Comparison of ENCODE assay signal across 8 cellular contexts in the genomic region with DNA sequence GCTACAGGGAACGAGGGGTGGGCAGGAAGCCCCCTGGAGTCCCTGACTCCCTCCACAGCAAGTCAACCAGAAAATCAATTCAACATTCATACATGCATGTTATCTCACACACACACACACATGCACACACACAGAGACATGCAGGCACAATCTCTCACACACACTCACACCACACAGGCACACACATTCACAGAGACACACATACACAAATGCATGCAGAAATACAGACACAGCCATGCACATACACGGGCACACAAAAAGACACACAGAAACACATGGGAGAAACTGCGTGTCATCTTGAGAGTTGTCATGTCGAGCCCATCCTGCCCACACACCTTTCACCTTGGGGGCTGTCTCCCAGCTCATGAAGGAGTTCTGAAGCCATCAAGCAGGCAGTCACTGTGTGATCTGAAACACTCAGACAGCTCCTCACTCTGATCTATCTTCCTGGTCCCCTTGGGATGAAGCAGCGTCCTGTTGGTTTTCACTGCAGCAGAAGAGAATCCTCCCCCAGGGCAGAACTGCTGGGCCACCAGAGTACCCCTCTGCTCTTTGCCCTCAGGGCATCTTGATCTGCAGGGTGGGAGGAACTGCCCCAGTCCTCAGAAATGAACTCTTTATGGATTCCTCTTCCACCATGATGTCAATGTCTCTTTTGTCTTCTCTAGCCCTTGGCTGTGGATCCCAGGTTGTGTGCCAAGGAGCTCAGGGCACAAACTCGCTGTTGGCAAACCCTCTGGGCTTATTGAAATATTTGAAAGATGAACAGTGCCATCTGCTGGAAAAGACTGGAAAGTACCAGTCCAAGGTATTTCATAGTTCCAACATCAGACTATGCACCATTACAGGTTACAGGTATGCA. TPM values are rescaled to one million over a fixed set of nuclear protein-coding genes. Genes with fewer than 3 reads are reported as not detected.
DNase-seq lines count a peak whose midpoint lies in the region; TF ChIP-seq lines count a peak whose summit lies in the region.

No MANE protein-coding gene starts in this region.

- no peaks in the 10 kb centered on the region for H3K36me3 ChIP-seq in OCI-LY1 (ENCODE audit: insufficient read depth, low read length)

- H3K4me1 Mint-ChIP-seq in activated T-helper 2 cell treated with anti-CD3 and anti-CD28 coated beads, Interferon-gamma antibody, Interleukin-2, Interleukin-4, amounts not matched to agents 10 μg/mL and 5 μg/mL and 100 μg/mL, durations not matched to agents 14 hours and 24 hours and 36 hours (ENCODE audit: low read depth), result peaks cover 17% of the 10 kb centered on the region

- H3K9ac ChIP-seq in OCI-LY1 (ENCODE audit: low read length), result no peak overlapping the region

- H3F3A ChIP-seq in OCI-LY1 (ENCODE audit: insufficient read depth, low read length), result no peaks in the 10 kb centered on the region

- no peak overlapping the region for H3K4me2 ChIP-seq in OCI-LY1 (ENCODE audit: low read length)

- H3K27me3 Mint-ChIP-seq in activated T-helper 2 cell treated with anti-CD3 and anti-CD28 coated beads, Interferon-gamma antibody, Interleukin-2, Interleukin-4, amounts not matched to agents 10 μg/mL and 5 μg/mL and 100 μg/mL, durations not matched to agents 14 hours and 24 hours and 36 hours (ENCODE audit: low read depth), result peaks cover 75% of the 10 kb centered on the region

- no peaks in the 10 kb centered on the region for H3K9me2 ChIP-seq in OCI-LY1 (ENCODE audit: low read depth, low read length)

- no peaks in the 10 kb centered on the region for H3K4me1 ChIP-seq in OCI-LY1 (ENCODE audit: insufficient read depth, low read length, severe bottlenecking)

- no peaks in the 10 kb centered on the region for H3K9me3 Mint-ChIP-seq in activated T-helper 2 cell treated with anti-CD3 and anti-CD28 coated beads, Interferon-gamma antibody, Interleukin-2, Interleukin-4, amounts not matched to agents 10 μg/mL and 5 μg/mL and 100 μg/mL, durations not matched to agents 14 hours and 24 hours and 36 hours

- H3K4me3 ChIP-seq in AG09309 (ENCODE audit: control insufficient read depth, low read depth, low read length), result no peak overlapping the region
- H3K4me3 ChIP-seq in GM12875 (ENCODE audit: low read depth, low read length), result no peak overlapping the region
- no peak overlapping the region for H3K4me3 ChIP-seq in OCI-LY1 (ENCODE audit: low read depth, low read length, poor library complexity, severe bottlenecking)
- H3K4me3 ChIP-seq in foreskin fibroblast (ENCODE audit: low read depth in 1 of 2, low read length in 2 of 2), result no peak overlapping the region

- no peaks in the 10 kb centered on the region for H4K20me1 ChIP-seq in OCI-LY1 (ENCODE audit: insufficient read depth, low read length)

- TF ChIP-seq CTCF in AG09309 (IDR thresholded peaks at IDR 0.05; ENCODE audit: control insufficient read depth, insufficient read depth, low read depth, low read length, missing control alignments), result peak; percentile 47
- TF ChIP-seq CTCF in GM12875 (IDR thresholded peaks at IDR 0.05; ENCODE audit: borderline replicate concordance, insufficient read depth, low read depth, low read length), result peak; percentile 36; the same call in 1 of the 2 replicates
- peak; percentile 55 for TF ChIP-seq CTCF in OCI-LY1 (IDR thresholded peaks at IDR 0.05; ENCODE audit: low read length)
- TF ChIP-seq CTCF in foreskin fibroblast (IDR thresholded peaks at IDR 0.05; ENCODE audit: low read depth, low read length), result peak; percentile 38

- H3K36me3 Mint-ChIP-seq in activated T-helper 2 cell treated with anti-CD3 and anti-CD28 coated beads, Interferon-gamma antibody, Interleukin-2, Interleukin-4, amounts not matched to agents 10 μg/mL and 5 μg/mL and 100 μg/mL, durations not matched to agents 14 hours and 24 hours and 36 hours (ENCODE audit: low read depth), result no peaks in the 10 kb centered on the region

- H3K27ac ChIP-seq in OCI-LY1 (ENCODE audit: low read depth, low read length, poor library complexity, severe bottlenecking), result no peak overlapping the region

- intact Hi-C loops in activated T-helper 2 cell treated with anti-CD3 and anti-CD28 coated beads, Interferon-gamma antibody, Interleukin-2, Interleukin-4, amounts not matched to agents 10 μg/mL and 5 μg/mL and 100 μg/mL, durations not matched to agents 14 hours and 24 hours and 36 hours (cut with micrococcal nuclease), result loop anchor here (1.0 kb wide), 1 partner anchor 82 kb away; no protein-coding TSS in a partner anchor

- DNase-seq in AG09309 (ENCODE audit: low read depth), result peak; percentile 29
- peak; percentile 92 for DNase-seq in HT-29 (ENCODE audit: low spot score)
- peak; percentile 33 for DNase-seq in activated T-helper 2 cell treated with anti-CD3 and anti-CD28 coated beads, Interferon-gamma antibody, Interleukin-2, Interleukin-4, amounts not matched to agents 10 μg/mL and 5 μg/mL and 100 μg/mL, durations not matched to agents 14 hours and 24 hours and 36 hours (ENCODE audit: low spot score)
- peak; percentile 41 to 76 for DNase-seq in foreskin fibroblast
- peak in 51 of 56 donors; percentile 5 to 81 (median 47) for DNase-seq in nucleus accumbens (lab: John Stamatoyannopoulos, UW)
- DNase-seq in cortex of kidney (lab: John Stamatoyannopoulos, UW), result no peak

- H3K79me2 ChIP-seq in OCI-LY1 (ENCODE audit: insufficient read depth, low read length), result no peaks in the 10 kb centered on the region

- no peak overlapping the region for H2AFZ ChIP-seq in OCI-LY1 (ENCODE audit: low read length)

- no peak overlapping the region for H3K27ac Mint-ChIP-seq in activated T-helper 2 cell treated with anti-CD3 and anti-CD28 coated beads, Interferon-gamma antibody, Interleukin-2, Interleukin-4, amounts not matched to agents 10 μg/mL and 5 μg/mL and 100 μg/mL, durations not matched to agents 14 hours and 24 hours and 36 hours

- no peaks in the 10 kb centered on the region for H3K9me3 ChIP-seq in OCI-LY1 (ENCODE audit: low read length)

- no peak overlapping the region for H3K4me3 Mint-ChIP-seq in activated T-helper 2 cell treated with anti-CD3 and anti-CD28 coated beads, Interferon-gamma antibody, Interleukin-2, Interleukin-4, amounts not matched to agents 10 μg/mL and 5 μg/mL and 100 μg/mL, durations not matched to agents 14 hours and 24 hours and 36 hours (ENCODE audit: low read depth)

- no peaks in the 10 kb centered on the region for H3K27me3 ChIP-seq in OCI-LY1 (ENCODE audit: insufficient read depth, low read length)

RNA-seq across cellular contexts. Expression of a gene that starts 8.8 kb away (rescaled TPM):
- total RNA-seq in HT-29 (2014; rRNA removed; shearing (Covaris generic)), result 1.2 and 1.5 TPM in 2 replicates
- total RNA-seq in activated T-helper 2 cell treated with anti-CD3 and anti-CD28 coated beads, Interferon-gamma antibody, Interleukin-2, Interleukin-4, amounts not matched to agents 10 μg/mL and 5 μg/mL and 100 μg/mL, durations not matched to agents 14 hours and 24 hours and 36 hours, result not detected in 2 replicates

RNA-seq across cellular contexts. Expression of a gene that starts 52.4 kb away (rescaled TPM):
- total RNA-seq in HT-29 (2014; rRNA removed; shearing (Covaris generic)), result 8.4 and 8.7 TPM in 2 replicates
- total RNA-seq in activated T-helper 2 cell treated with anti-CD3 and anti-CD28 coated beads, Interferon-gamma antibody, Interleukin-2, Interleukin-4, amounts not matched to agents 10 μg/mL and 5 μg/mL and 100 μg/mL, durations not matched to agents 14 hours and 24 hours and 36 hours, result 0.52 and 0.53 TPM in 2 replicates

RNA-seq across cellular contexts. Expression of a gene that starts 52.8 kb away (rescaled TPM):
- 0.13 TPM in 1 of 2 replicates, not detected in the other for total RNA-seq in HT-29 (2014; rRNA removed; shearing (Covaris generic))
- total RNA-seq in activated T-helper 2 cell treated with anti-CD3 and anti-CD28 coated beads, Interferon-gamma antibody, Interleukin-2, Interleukin-4, amounts not matched to agents 10 μg/mL and 5 μg/mL and 100 μg/mL, durations not matched to agents 14 hours and 24 hours and 36 hours, result 0.41 and 0.48 TPM in 2 replicates
